ENCODE assay signal across 27 cellular contexts in the genomic region with DNA sequence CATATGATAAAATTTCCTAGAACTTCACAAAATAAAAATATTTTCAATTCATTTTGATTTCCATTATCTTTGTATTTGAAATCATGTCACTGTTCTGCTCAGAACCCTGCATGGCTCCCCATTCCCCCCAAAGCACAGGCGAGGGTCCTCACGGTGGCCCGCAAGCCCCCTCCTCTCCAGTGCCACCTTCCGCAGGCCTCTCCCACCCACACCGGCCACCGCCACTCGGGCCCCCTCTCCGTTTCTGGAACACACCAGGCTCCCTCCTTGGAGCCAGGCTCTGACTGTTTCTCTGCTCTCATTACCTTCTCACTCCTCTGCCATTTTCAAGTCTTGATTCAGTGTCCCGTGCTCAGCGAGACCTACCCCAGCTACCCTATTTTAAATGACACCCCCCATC.
"Had no signal": no experiment of that assay in that cellular context is flagged by ENCODE, and none has a peak within 500 bp of the region (broad histone marks: within the 10 kb centered on the region; RNA-seq: fewer than 3 reads in every experiment).

No MANE protein-coding gene starts in this region.

- H3K4me3 Mint-ChIP-seq: activated CD4-positive, alpha-beta memory T cell treated with anti-CD3 and anti-CD28 coated beads for 36 hours; activated CD4-positive, alpha-beta T cell treated with anti-CD3 and anti-CD28 coated beads for 36 hours; activated CD4-positive, alpha-beta T cell treated with anti-CD3 and anti-CD28 coated beads, Interleukin-2, amount 10 ng/mL, durations not matched to agents 24 days and 14 days; activated naive CD8-positive, alpha-beta T cell; activated T-helper 1 cell treated with anti-CD3 and anti-CD28 coated beads, Interleukin-12 subunit alpha, Interleukin-12 subunit beta, Interleukin-2, Interleukin-4 antibody, amounts not matched to agents 30 ng/mL and 10 ng/mL and 1 ng/mL, durations not matched to agents 14 hours and 24 hours and 36 hours; central memory CD8-positive, alpha-beta T cell; effector memory CD8-positive, alpha-beta T cell had no signal

- H3K27ac ChIP-seq: brain microvascular endothelial cell, epithelial cell of prostate, esophagus squamous epithelium, gastroesophageal sphincter, heart right ventricle had no signal

- H3K36me3 Mint-ChIP-seq: activated CD4-positive, alpha-beta memory T cell treated with anti-CD3 and anti-CD28 coated beads for 36 hours; activated naive CD8-positive, alpha-beta T cell had no signal

- H3K36me3 ChIP-seq: brain microvascular endothelial cell had no signal

- H3K27ac Mint-ChIP-seq: activated CD4-positive, alpha-beta memory T cell treated with anti-CD3 and anti-CD28 coated beads for 36 hours; activated CD4-positive, alpha-beta T cell treated with anti-CD3 and anti-CD28 coated beads for 36 hours; activated CD4-positive, alpha-beta T cell treated with anti-CD3 and anti-CD28 coated beads, Interleukin-2, amount 10 ng/mL, durations not matched to agents 24 days and 14 days; activated naive CD8-positive, alpha-beta T cell; activated T-helper 1 cell treated with anti-CD3 and anti-CD28 coated beads, Interleukin-12 subunit alpha, Interleukin-12 subunit beta, Interleukin-2, Interleukin-4 antibody, amounts not matched to agents 30 ng/mL and 10 ng/mL and 1 ng/mL, durations not matched to agents 14 hours and 24 hours and 36 hours; activated T-helper 2 cell treated with anti-CD3 and anti-CD28 coated beads, Interferon-gamma antibody, Interleukin-2, Interleukin-4, amounts not matched to agents 10 μg/mL and 5 μg/mL and 100 μg/mL, durations not matched to agents 14 hours and 24 hours and 36 hours; effector memory CD8-positive, alpha-beta T cell had no signal

- ATAC-seq: activated CD4-positive, alpha-beta T cell treated with anti-CD3 and anti-CD28 coated beads for 36 hours; effector memory CD8-positive, alpha-beta T cell; gastroesophageal sphincter; heart right ventricle had no signal

- H3K4me3 ChIP-seq: esophagus squamous epithelium, gastroesophageal sphincter, heart right ventricle had no signal

- DNase-seq: activated CD4-positive, alpha-beta memory T cell treated with anti-CD3 and anti-CD28 coated beads for 36 hours; activated CD4-positive, alpha-beta T cell treated with anti-CD3 and anti-CD28 coated beads for 36 hours; activated CD4-positive, alpha-beta T cell treated with anti-CD3 and anti-CD28 coated beads, Interleukin-2, amount 10 ng/mL, durations not matched to agents 24 days and 14 days; activated CD4-positive, CD25-positive, alpha-beta regulatory T cell; activated CD4-positive, CD25-positive, alpha-beta regulatory T cell treated with anti-CD3 and anti-CD28 coated beads, Interleukin-2, amount 50 U/mL, for 72 hours; activated gamma-delta T cell treated with Interleukin-2 at 50 U/mL for 16 hours; activated naive CD4-positive, alpha-beta T cell treated with anti-CD3 and anti-CD28 coated beads, Interleukin-2, amount 50 U/mL, for 16 hours; activated naive CD4-positive, alpha-beta T cell treated with Interleukin-2 at 50 U/mL for 16 hours; activated T-cell treated with anti-CD3 and anti-CD28 coated beads, Interleukin-2, amount 50 U/mL, for 1 hour; activated T-cell treated with anti-CD3 and anti-CD28 coated beads, Interleukin-2, amount 50 U/mL, for 48 hours; amniotic stem cell; anterior cingulate cortex; brain microvascular endothelial cell; cortex of kidney; dermis blood vessel endothelial cell; effector CD4-positive, alpha-beta T cell; effector memory CD8-positive, alpha-beta T cell; esophagus squamous epithelium; foreskin melanocyte; heart right ventricle; T-helper 2 cell had no signal

- H3K4me1 Mint-ChIP-seq: activated CD4-positive, alpha-beta T cell treated with anti-CD3 and anti-CD28 coated beads for 36 hours; activated CD4-positive, alpha-beta T cell treated with anti-CD3 and anti-CD28 coated beads, Interleukin-2, amount 10 ng/mL, durations not matched to agents 24 days and 14 days; central memory CD8-positive, alpha-beta T cell had no signal

- H3K9me3 Mint-ChIP-seq: activated CD4-positive, alpha-beta memory T cell treated with anti-CD3 and anti-CD28 coated beads for 36 hours; activated CD4-positive, alpha-beta T cell treated with anti-CD3 and anti-CD28 coated beads, Interleukin-2, amount 10 ng/mL, durations not matched to agents 24 days and 14 days; activated T-helper 1 cell treated with anti-CD3 and anti-CD28 coated beads, Interleukin-12 subunit alpha, Interleukin-12 subunit beta, Interleukin-2, Interleukin-4 antibody, amounts not matched to agents 30 ng/mL and 10 ng/mL and 1 ng/mL, durations not matched to agents 14 hours and 24 hours and 36 hours; activated T-helper 2 cell treated with anti-CD3 and anti-CD28 coated beads, Interferon-gamma antibody, Interleukin-2, Interleukin-4, amounts not matched to agents 10 μg/mL and 5 μg/mL and 100 μg/mL, durations not matched to agents 14 hours and 24 hours and 36 hours; central memory CD8-positive, alpha-beta T cell; effector memory CD8-positive, alpha-beta T cell had no signal

- H3K9me3 ChIP-seq: esophagus squamous epithelium, gastroesophageal sphincter, heart right ventricle had no signal

- H3K4me1 ChIP-seq: esophagus squamous epithelium, gastroesophageal sphincter had no signal

- H3K27me3 Mint-ChIP-seq: activated CD4-positive, alpha-beta memory T cell treated with anti-CD3 and anti-CD28 coated beads for 36 hours; activated CD4-positive, alpha-beta T cell treated with anti-CD3 and anti-CD28 coated beads, Interleukin-2, amount 10 ng/mL, durations not matched to agents 24 days and 14 days; central memory CD8-positive, alpha-beta T cell; effector memory CD8-positive, alpha-beta T cell had no signal

- H3K27me3 ChIP-seq: brain microvascular endothelial cell, esophagus squamous epithelium, gastroesophageal sphincter, heart right ventricle had no signal
